In genomic region chr1:100353073-100353801, GRCh38 we compare ENCODE assay signal across 8 cellular contexts. TPM values are rescaled to one million over a fixed set of nuclear protein-coding genes. Genes with fewer than 3 reads are reported as not detected.
DNase-seq lines count a peak whose midpoint lies in the region; ATAC-seq and TF ChIP-seq lines count a peak whose summit lies in the region.

No MANE protein-coding gene starts in this region.

- H3K36me3 ChIP-seq in A673 (ENCODE audit: insufficient read depth, low read length, poor library complexity, severe bottlenecking) (no peaks in the 10 kb centered on the region), RWPE2 (ENCODE audit: low read depth) (no peaks in the 10 kb centered on the region), adrenal gland (replicated peaks in 1 of 2) (no peaks in the 10 kb centered on the region), skeletal muscle satellite cell (ENCODE audit: insufficient read depth, low read length) (no peaks in the 10 kb centered on the region)

- BruUV-seq in A673 (replicated peaks; lab: Mats Ljungman, UMichigan): no TSS peak

- intact Hi-C loops in A673 (cut with micrococcal nuclease; ENCODE audit: unreplicated experiment) (loop anchor here (5.0 to 10.0 kb wide), 3 partner anchors 86 to 501 kb away; partner anchors contain the start of genes AGL, RTCA, SASS6 and TRMT13), adrenal gland (cut with DNase I) (loop anchor here in 1 of 2 donors (10.0 kb wide), 1 partner anchor 102 kb away; no protein-coding TSS in a partner anchor)

- TF ChIP-seq CTCF in A673 (conservative IDR thresholded peaks at IDR 0.05; ENCODE audit: low read depth, low read length) (no peak), RWPE2 (IDR thresholded peaks at IDR 0.05; ENCODE audit: poor library complexity, severe bottlenecking) (no peak), adrenal gland (IDR thresholded peaks at IDR 0.05) (no peak)

- peak overlapping the region; percentile 89 for H3K9ac ChIP-seq in skeletal muscle satellite cell (ENCODE audit: low read depth, low read length)

- peaks cover 38% of the 10 kb centered on the region for H3K4me1 ChIP-seq in A673 (ENCODE audit: insufficient read depth, low read length, poor library complexity, severe bottlenecking)
- peaks cover 19% of the 10 kb centered on the region for H3K4me1 ChIP-seq in RWPE2 (ENCODE audit: insufficient read depth, poor library complexity, severe bottlenecking)
- peaks cover 5 to 26% of the 10 kb centered on the region in 2 donors for H3K4me1 ChIP-seq in adrenal gland (replicated peaks in 1 of 2)
- peaks cover 18% of the 10 kb centered on the region for H3K4me1 ChIP-seq in skeletal muscle satellite cell (ENCODE audit: control insufficient read depth, insufficient read depth, low read length)

- WGBS in adrenal gland, 4 donors: 2 to 5% (median 3%) methylated on average over 27 to 28 of the region's 28 CpGs

- H3K27me3 ChIP-seq in A673 (replicated peaks; ENCODE audit: insufficient read depth, low read depth, low read length, poor library complexity) (no peaks in the 10 kb centered on the region), RWPE2 (ENCODE audit: insufficient read depth, poor library complexity, severe bottlenecking) (no peaks in the 10 kb centered on the region), adrenal gland (no peaks in the 10 kb centered on the region), skeletal muscle satellite cell (ENCODE audit: control insufficient read depth, insufficient read depth, low read length) (no peaks in the 10 kb centered on the region)

- H3K4me2 ChIP-seq in skeletal muscle satellite cell (ENCODE audit: low read length): peak overlapping the region; percentile 87

- TF ChIP-seq POLR2A in adrenal gland (IDR thresholded peaks at IDR 0.05): no peak

- POLR2A ChIA-PET in A673 (lab: Charles Lee; ENCODE audit: low non-redundant PET): interaction anchor here (0.6 to 1.2 kb wide), 2 partner anchors 176 to 236 kb away, joined by 4 to 20 read pairs; no protein-coding TSS in a partner anchor

- ATAC-seq in GM18517 (IDR thresholded peaks at IDR 0.05; ENCODE audit: unreplicated experiment) (peak; percentile 9), HG03159 (IDR thresholded peaks at IDR 0.05; ENCODE audit: unreplicated experiment) (peak; percentile 18), RWPE2 (ENCODE audit: low read depth) (no peak; the same call in 2 of the 3 replicates)

- no peaks in the 10 kb centered on the region for H3K9me3 ChIP-seq in A673 (ENCODE audit: low read depth, low read length, poor library complexity, severe bottlenecking)
- H3K9me3 ChIP-seq in RWPE2 (ENCODE audit: severe bottlenecking): no peaks in the 10 kb centered on the region
- no peaks in the 10 kb centered on the region for H3K9me3 ChIP-seq in adrenal gland (replicated peaks in 1 of 3)
- no peaks in the 10 kb centered on the region for H3K9me3 ChIP-seq in skeletal muscle satellite cell (replicated peaks; ENCODE audit: low read length)

- H3K27ac ChIP-seq in A673 (ENCODE audit: low read depth, low read length, poor library complexity, severe bottlenecking) (peak overlapping the region; percentile 79), RWPE2 (ENCODE audit: poor library complexity, severe bottlenecking) (peak overlapping the region; percentile 63), adrenal gland (peak overlapping the region in 3 of 5 donors; percentile 67 to 92 (median 89))

- peak overlapping the region; percentile 94 for H3K4me3 ChIP-seq in A673 (ENCODE audit: low read depth, low read length, poor library complexity, severe bottlenecking)
- peak overlapping the region; percentile 60 for H3K4me3 ChIP-seq in RWPE2 (ENCODE audit: severe bottlenecking)
- peak overlapping the region; percentile 26 to 98 (median 70) for H3K4me3 ChIP-seq in adrenal gland
- H3K4me3 ChIP-seq in skeletal muscle satellite cell (ENCODE audit: low read length): peak overlapping the region; percentile 96

- peak; percentile 52 for DNase-seq in A673 (ENCODE audit: low spot score)
- DNase-seq in RWPE2 (ENCODE audit: low spot score): no peak
- peak in 5 of 7 donors; percentile 17 to 40 (median 38) for DNase-seq in adrenal gland
- peak in 29 of 51 donors; percentile 19 to 65 (median 40) for DNase-seq in hypothalamus (lab: John Stamatoyannopoulos, UW)
- DNase-seq in NCI-H2029 (lab: John Stamatoyannopoulos, UW): no peak

- CTCF ChIA-PET in A673 (lab: Charles Lee): interaction anchor here (0.6 kb wide), 2 partner anchors 191 to 355 kb away, joined by 3 read pairs; no protein-coding TSS in a partner anchor

RNA-seq across cellular contexts. Expression of gene CDC14A, which starts 0.9 kb away (rescaled TPM):
- total RNA-seq in A673 (2021): 6.8 and 8.5 TPM in 2 replicates
- total RNA-seq in adrenal gland: 10 to 100 TPM in 2 of 8 donors, 1 to 10 TPM in 5, under 1 TPM in 1; 0.85 to 19.2 (median 4.6) TPM
- polyA plus RNA-seq in adrenal gland: 1 to 10 TPM; 1.1 to 1.7 (median 1.3) TPM
- total RNA-seq in skeletal muscle satellite cell (2012; rRNA removed): 1.8 and 4.4 TPM in 2 replicates

Comparison
In these comparisons a context has a peak if more than half of its experiments do, and no peak if none do; other contexts are left out.
1. DNase-seq: peak in A673 (single experiment), adrenal gland (5 of 7) and hypothalamus (29 of 51); none in RWPE2 (single experiment) and NCI-H2029 (single experiment).
2. Peak in every context shown above with its lines, with median percentiles within 50 percentile points of each other: H3K27ac ChIP-seq and H3K4me3 ChIP-seq.